In genomic region chr3:50572801-50573371, GRCh38 we compare ENCODE assay signal across 8 cellular contexts. TPM values are rescaled to one million over a fixed set of nuclear protein-coding genes. Genes with fewer than 3 reads are reported as not detected.
DNase-seq lines count a peak whose midpoint lies in the region; ATAC-seq lines count a peak whose summit lies in the region.
"Had no signal": no experiment of that assay in that cellular context is flagged by ENCODE, and none has a peak within 500 bp of the region (broad histone marks: within the 10 kb centered on the region; RNA-seq: fewer than 3 reads in every experiment).

No MANE protein-coding gene starts in this region.

- H3K36me3 Mint-ChIP-seq in T-cell, result peaks cover 3% of the 10 kb centered on the region
- peaks cover 14% of the 10 kb centered on the region for H3K36me3 Mint-ChIP-seq in effector memory CD8-positive, alpha-beta T cell (ENCODE audit: insufficient read depth)
- H3K36me3 Mint-ChIP-seq in stimulated activated effector memory CD8-positive, alpha-beta T cell treated with anti-CD3 and anti-CD28 coated beads, Interleukin-12 subunit alpha, Interleukin-12 subunit beta, amount 100 ng/mL, for 72 hours, result peaks cover 81% of the 10 kb centered on the region

- DNase-seq in T-cell, result no peak
- DNase-seq in activated CD8-positive, alpha-beta memory T cell treated with anti-CD3 and anti-CD28 coated beads, Interleukin-2, amount 50 U/mL, for 4 hours, result peak; percentile 30
- DNase-seq in effector memory CD8-positive, alpha-beta T cell, result no peak
- peak; percentile 53 to 87 for DNase-seq in stimulated activated effector memory CD8-positive, alpha-beta T cell treated with anti-CD3 and anti-CD28 coated beads, Interleukin-12 subunit alpha, Interleukin-12 subunit beta, amount 100 ng/mL, for 72 hours (ENCODE audit: low spot score in 2 of 2)
- DNase-seq in activated gamma-delta T cell (lab: John Stamatoyannopoulos, UW), result no peak
- DNase-seq in NCI-H446 (lab: John Stamatoyannopoulos, UW), result no peak

- peak in 2 of 4 experiments; percentile 3 to 7 for ATAC-seq in T-cell (replicated peaks in 1 of 4)
- ATAC-seq in effector memory CD8-positive, alpha-beta T cell (replicated peaks), result no peak
- ATAC-seq in stimulated activated effector memory CD8-positive, alpha-beta T cell treated with anti-CD3 and anti-CD28 coated beads, Interleukin-12 subunit alpha, Interleukin-12 subunit beta, amount 100 ng/mL, for 72 hours, result peak; percentile 48
- ATAC-seq in HG03025 (IDR thresholded peaks at IDR 0.05; ENCODE audit: low FRiP score, unreplicated experiment), result no peak

- no peaks in the 10 kb centered on the region for H3K27me3 Mint-ChIP-seq in T-cell
- H3K27me3 Mint-ChIP-seq in effector memory CD8-positive, alpha-beta T cell, result no peaks in the 10 kb centered on the region

- POLR2A ChIA-PET in T-cell (lab: Charles Lee), result interaction anchor here in 1 of 2 donors (1.5 kb wide), 1 partner anchor 41 kb away, joined by 5 read pairs; no protein-coding TSS in a partner anchor

- H3K9me3 Mint-ChIP-seq in T-cell, result no peaks in the 10 kb centered on the region
- no peaks in the 10 kb centered on the region for H3K9me3 Mint-ChIP-seq in effector memory CD8-positive, alpha-beta T cell
- H3K9me3 Mint-ChIP-seq in stimulated activated effector memory CD8-positive, alpha-beta T cell treated with anti-CD3 and anti-CD28 coated beads, Interleukin-12 subunit alpha, Interleukin-12 subunit beta, amount 100 ng/mL, for 72 hours, result no peaks in the 10 kb centered on the region
- H3K9me3 Mint-ChIP-seq: H9 had no signal

- CTCF ChIA-PET in T-cell (lab: Charles Lee), result interaction anchor here (0.6 to 6.3 kb wide), 10 partner anchors 13 to 738 kb away, joined by 3 to 139 read pairs (median 5); partner anchors contain the start of genes CISH (in 2 of the 2) and MAPKAPK3 (in 1 of the 2)

- peak overlapping the region; percentile 95 to 98 for H3K27ac Mint-ChIP-seq in T-cell
- peak overlapping the region; percentile 92 to 94 for H3K27ac Mint-ChIP-seq in effector memory CD8-positive, alpha-beta T cell
- H3K27ac Mint-ChIP-seq in stimulated activated effector memory CD8-positive, alpha-beta T cell treated with anti-CD3 and anti-CD28 coated beads, Interleukin-12 subunit alpha, Interleukin-12 subunit beta, amount 100 ng/mL, for 72 hours, result peak overlapping the region; percentile 91
- H3K27ac Mint-ChIP-seq: H9 had no signal

- peaks cover 73 to 90% (median 80%) of the 10 kb centered on the region in 3 donors for H3K4me1 Mint-ChIP-seq in T-cell
- peaks cover 64 to 80% of the 10 kb centered on the region in 2 donors for H3K4me1 Mint-ChIP-seq in effector memory CD8-positive, alpha-beta T cell (ENCODE audit: low read depth in 2 of 2)
- H3K4me1 Mint-ChIP-seq in stimulated activated effector memory CD8-positive, alpha-beta T cell treated with anti-CD3 and anti-CD28 coated beads, Interleukin-12 subunit alpha, Interleukin-12 subunit beta, amount 100 ng/mL, for 72 hours, result peaks cover 74% of the 10 kb centered on the region

- H3K4me3 Mint-ChIP-seq in T-cell, result peak overlapping the region; percentile 13 to 84 (median 60)
- H3K4me3 Mint-ChIP-seq in effector memory CD8-positive, alpha-beta T cell, result peak overlapping the region; percentile 70 to 79
- H3K4me3 Mint-ChIP-seq in stimulated activated effector memory CD8-positive, alpha-beta T cell treated with anti-CD3 and anti-CD28 coated beads, Interleukin-12 subunit alpha, Interleukin-12 subunit beta, amount 100 ng/mL, for 72 hours, result peak overlapping the region; percentile 92

RNA-seq across cellular contexts. Expression of gene HEMK1, which starts 3.6 kb away (rescaled TPM):
- total RNA-seq in T-cell, result 10 to 100 TPM; 35.5 to 66.6 (median 42.0) TPM

RNA-seq across cellular contexts. Expression of gene C3orf18, which starts 5.3 kb away (rescaled TPM):
- 10 to 100 TPM; 15.3 to 24.7 (median 19.5) TPM for total RNA-seq in T-cell

RNA-seq across cellular contexts. Expression of gene CISH, which starts 38.7 kb away (rescaled TPM):
- total RNA-seq in T-cell, result 100 to 1,000 TPM in 3 of 5 donors, 10 to 100 TPM in 2; 37.4 to 217 (median 190) TPM

RNA-seq across cellular contexts. Expression of gene MAPKAPK3, which starts 44.1 kb away (rescaled TPM):
- total RNA-seq in T-cell, result 10 to 100 TPM; 35.1 to 66.6 (median 53.0) TPM

Comparison
In these comparisons a context has a peak if more than half of its experiments do, and no peak if none do; other contexts are left out.
1. DNase-seq: peak in activated CD8-positive, alpha-beta memory T cell treated with anti-CD3 and anti-CD28 coated beads, Interleukin-2, amount 50 U/mL, for 4 hours (single experiment) and stimulated activated effector memory CD8-positive, alpha-beta T cell treated with anti-CD3 and anti-CD28 coated beads, Interleukin-12 subunit alpha, Interleukin-12 subunit beta, amount 100 ng/mL, for 72 hours (2 of 2); none in T-cell (0 of 34), effector memory CD8-positive, alpha-beta T cell (0 of 3), activated gamma-delta T cell (single experiment) and NCI-H446 (0 of 2).
2. Peak in every context shown above with its lines, with median percentiles within 50 percentile points of each other: H3K27ac Mint-ChIP-seq and H3K4me3 Mint-ChIP-seq.